Comparison of ENCODE assay signal across 9 cellular contexts in the genomic region with DNA sequence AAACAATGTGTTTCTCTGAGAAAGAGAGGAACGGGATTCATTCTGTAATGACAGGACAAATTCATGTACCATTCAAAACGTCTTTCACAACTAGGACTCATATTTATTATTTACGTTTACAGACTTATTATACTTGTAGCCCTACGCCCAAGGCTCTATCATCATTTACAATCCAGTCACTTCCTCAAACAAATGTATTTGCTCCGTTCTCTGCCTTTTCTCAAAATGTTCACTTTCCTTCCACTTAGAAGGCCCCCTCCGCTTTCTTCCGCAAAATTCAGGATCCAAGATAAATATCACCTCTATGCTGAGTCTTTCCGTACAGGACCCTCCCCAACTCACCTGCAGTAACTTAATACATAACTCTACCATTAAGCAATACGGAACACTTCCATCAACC. TPM values are rescaled to one million over a fixed set of nuclear protein-coding genes. Genes with fewer than 3 reads are reported as not detected.
DNase-seq lines count a peak whose midpoint lies in the region; ATAC-seq, FAIRE-seq and TF ChIP-seq lines count a peak whose summit lies in the region.
"Had no signal": no experiment of that assay in that cellular context is flagged by ENCODE, and none has a peak within 500 bp of the region (broad histone marks: within the 10 kb centered on the region; RNA-seq: fewer than 3 reads in every experiment).

No MANE protein-coding gene starts in this region.

- no peak for TF ChIP-seq POLR2A in GM12878 (IDR thresholded peaks at IDR 0.05; ENCODE audit: low read depth, low read length)

- TF ChIP-seq CTCF in right atrium auricular region (IDR thresholded peaks at IDR 0.05) (no peak), GM12878 (IDR thresholded peaks at IDR 0.05 in 2 of 3, conservative IDR thresholded peaks at IDR 0.05 in 1 of 3; ENCODE audit: control insufficient read depth in 2 of 3, extremely low read depth in 1 of 3, insufficient read depth in 1 of 3, low read depth in 3 of 3, low read length in 3 of 3) (no peak), lung (IDR thresholded peaks at IDR 0.05; ENCODE audit: control extremely low read depth, extremely low read depth) (no peak)

- in situ Hi-C loops in GM12878 (cut with MboI): no loop called here

- peak overlapping the region; percentile 51 for H3K4me2 ChIP-seq in GM12878 (ENCODE audit: control insufficient read depth, insufficient read depth)

- DNase-seq in right atrium auricular region (ENCODE audit: low spot score) (no peak), Right ventricle myocardium inferior (ENCODE audit: missing footprints) (no peak), GM12878 (ENCODE audit: low read depth, low spot score) (no peak), lung (ENCODE audit: low spot score) (no peak), foreskin melanocyte (no peak), NCI-H1105 treated with DMSO at 0.1 percent for 48 hours (lab: John Stamatoyannopoulos, UW) (no peak), cerebellum (ENCODE audit: low spot score) (no peak)
- DNase-seq: activated T-cell treated with anti-CD3 and anti-CD28 coated beads, Interleukin-2, amount 50 U/mL, for 1 hour had no signal

- peaks cover 11% of the 10 kb centered on the region for H3K36me3 ChIP-seq in right atrium auricular region
- H3K36me3 ChIP-seq in GM12878 (ENCODE audit: control insufficient read depth in 2 of 2, insufficient read depth in 2 of 2, low read length in 1 of 2): peaks cover 0 to 8% of the 10 kb centered on the region in 2 experiments; a peak in 1 of 4 replicates
- peaks cover 4 to 9% of the 10 kb centered on the region in 2 donors for H3K36me3 ChIP-seq in lung (ENCODE audit: control insufficient read depth in 2 of 2, insufficient read depth in 2 of 2, low read length in 2 of 2)

- H3K27ac ChIP-seq in right atrium auricular region (peak overlapping the region; percentile 93), GM12878 (ENCODE audit: control insufficient read depth, insufficient read depth) (peak overlapping the region; percentile 93), lung (ENCODE audit: low read depth in 1 of 2, low read length in 1 of 2) (peak overlapping the region; percentile 81 to 93)

- no peak for TF ChIP-seq EP300 in GM12878 (IDR thresholded peaks at IDR 0.05; ENCODE audit: borderline replicate concordance in 1 of 2, control insufficient read depth in 1 of 2, low read depth in 2 of 2, low read length in 2 of 2)

- peak overlapping the region; percentile 98 for H3K9ac ChIP-seq in GM12878 (ENCODE audit: control insufficient read depth, insufficient read depth, low read length)

- 2% methylated on average over 9 of the region's 9 CpGs for WGBS in GM12878 (ENCODE audit: insufficient coverage, insufficient replicate concordance, low lambda C conversion rate, missing lambda C conversion rate)
- WGBS in lung, 2 donors: 1 to 2% methylated on average over 9 of the region's 9 CpGs

- intact Hi-C loops in Right ventricle myocardium inferior (cut with DNase I): no loop called here
- intact Hi-C loops in GM12878 (cut with micrococcal nuclease; ENCODE audit: unreplicated experiment): loop anchor here (10.0 kb wide), 1 partner anchor 209 kb away; the partner anchor contains the start of genes CCPG1 and PIERCE2

- H3K4me1 ChIP-seq in right atrium auricular region (peaks cover 0 to 35% of the 10 kb centered on the region in 2 donors), GM12878 (ENCODE audit: control insufficient read depth, insufficient read depth, low read length) (peaks cover 2% of the 10 kb centered on the region; the same call in 1 of the 2 replicates), lung (ENCODE audit: control insufficient read depth in 2 of 2, insufficient read depth in 2 of 2, low read length in 2 of 2) (peaks cover 2 to 15% of the 10 kb centered on the region in 2 donors)

- H4K20me1 ChIP-seq in GM12878 (ENCODE audit: control insufficient read depth, insufficient read depth): no peaks in the 10 kb centered on the region

- H3K9me3 ChIP-seq in right atrium auricular region (no peaks in the 10 kb centered on the region), GM12878 (replicated peaks; ENCODE audit: control insufficient read depth, insufficient read depth, low read length) (no peaks in the 10 kb centered on the region; the same call in 2 of the 3 replicates), lung (ENCODE audit: control insufficient read depth in 2 of 2, insufficient read depth in 1 of 2, low read length in 1 of 2) (no peaks in the 10 kb centered on the region)

- POLR2A ChIA-PET in GM12878 (lab: Charles Lee): interaction anchor here (0.9 kb wide), 1 partner anchor 21 kb away, joined by 5 read pairs; no protein-coding TSS in a partner anchor

- no peak for FAIRE-seq in GM12878 (lab: Jason Lieb, UNC)

- H3K79me2 ChIP-seq in GM12878 (ENCODE audit: control insufficient read depth, insufficient read depth, low read length): peaks cover 53% of the 10 kb centered on the region

- no peak overlapping the region for H2AFZ ChIP-seq in GM12878 (ENCODE audit: control insufficient read depth, low read depth, low read length)

- ATAC-seq in Right ventricle myocardium inferior (no peak), GM12878 (no peak), lung (ENCODE audit: insufficient read depth, low FRiP score) (no peak), GM21825 (IDR thresholded peaks at IDR 0.05; ENCODE audit: unreplicated experiment) (no peak)

- SMC1A ChIA-PET in GM12878 (lab: Charles Lee; ENCODE audit: uncharacterized antibody, unreplicated experiment): interaction anchor here (1.4 to 2.4 kb wide), 3 partner anchors 12 to 1233 kb away, joined by 4 to 8 read pairs (median 7); no protein-coding TSS in a partner anchor

- BruUV-seq in GM12878 (replicated peaks; lab: Mats Ljungman, UMichigan): no TSS peak

- RAD21 ChIA-PET in GM12878 (lab: Charles Lee; ENCODE audit: unreplicated experiment): interaction anchor here (1.1 kb wide), 1 partner anchor 1229 kb away, joined by 3 read pairs; no protein-coding TSS in a partner anchor

- H3K27me3 ChIP-seq in right atrium auricular region (no peaks in the 10 kb centered on the region), GM12878 (replicated peaks in 1 of 2; ENCODE audit: control insufficient read depth in 2 of 2, insufficient read depth in 2 of 2, low read length in 1 of 2) (no peaks in the 10 kb centered on the region), lung (ENCODE audit: control insufficient read depth, insufficient read depth) (no peaks in the 10 kb centered on the region)

- CTCF ChIA-PET in GM12878 (lab: Yijun Ruan, JAX): interaction anchor here (2.0 to 2.6 kb wide), 2 partner anchors 244 to 1233 kb away, joined by 7 to 12 read pairs; no protein-coding TSS in a partner anchor

- H3K4me3 ChIP-seq in right atrium auricular region (peak overlapping the region; percentile 71 to 75), GM12878 (peak overlapping the region; percentile 99), lung (peak overlapping the region; percentile 81)

- no peak for TF ChIP-seq RAD21 in GM12878 (IDR thresholded peaks at IDR 0.05; ENCODE audit: insufficient read depth, low read depth, low read length)

TF ChIP-seq in GM12878, 131 proteins besides CTCF, POLR2A, EP300 and RAD21:
- TF ChIP-seq CHD1 (IDR thresholded peaks at IDR 0.05; ENCODE audit: low read depth, low read length) (0 out of 2 replicates have a peak, but pooled peaks have one; percentile 81), SPI1 (IDR thresholded peaks at IDR 0.05; ENCODE audit: borderline replicate concordance, insufficient read depth, low read depth, low read length) (peak; percentile 42; the same call in 1 of the 2 replicates), ZSCAN29 (IDR thresholded peaks at IDR 0.05) (no peak), YBX1 (IDR thresholded peaks at IDR 0.05) (no peak), WRNIP1 (IDR thresholded peaks at IDR 0.05; ENCODE audit: borderline replicate concordance, low read depth, low read length) (0 out of 2 replicates have a peak, but pooled peaks have one; percentile 30)

RNA-seq across cellular contexts. Expression of gene RSL24D1, which starts 0.7 kb away (rescaled TPM):
- total RNA-seq in right atrium auricular region (10 to 100 TPM; 42.6 to 48.2 TPM), Right ventricle myocardium inferior (41.0 TPM), GM12878 (2014; rRNA removed) (94.9 and 127 TPM in 2 replicates), GM12878 (2014; rRNA removed; fragmentation: Illumina TruSeq; extraction: Trizol) (133 and 134 TPM in 2 replicates), GM12878 (2021) (97.4 and 101 TPM in 2 replicates), lung (100 to 1,000 TPM in 1 of 2 donors, 10 to 100 TPM in 1; 47.6 to 102 TPM), cerebellum (54.8 TPM)
- total RNA-seq in GM12878 (2013; cell fraction: nucleolus; rRNA removed): 43.7 and 44.6 TPM in 2 replicates
- polyA plus RNA-seq in GM12878 (2011; ENCODE audit: low read depth): 54.2 TPM
- polyA plus RNA-seq in GM12878 (2011; rRNA removed) (146 and 264 TPM in 2 replicates), GM12878 (2014; fragmentation: Illumina TruSeq; extraction: Trizol) (107 and 131 TPM in 2 replicates), GM12878 (2014; fragmentation: Nextera tagmentation; extraction: Ambion mirVana) (100 to 1,000 TPM; 198 to 249 TPM), GM12878 (2014; rRNA removed) (81.4 and 95.0 TPM in 2 replicates), GM12878 (2016; fragmentation: Nextera tagmentation; extraction: Ambion mirVana) (100 to 1,000 TPM; 115 to 126 TPM), lung (10 to 100 TPM; 45.9 to 80.3 TPM)
- 29.2 and 33.1 TPM in 2 replicates for polyA plus RNA-seq in GM12878 (2011; cell fraction: cytosol; rRNA removed)
- polyA plus RNA-seq in GM12878 (2011; cell fraction: nucleus; rRNA removed): 27.3 and 34.9 TPM in 2 replicates
- 124 and 129 TPM in 2 replicates for polyA plus RNA-seq in GM12878 (2012)
- 22.1 and 37.0 TPM in 2 replicates for polyA minus RNA-seq in GM12878 (2011; rRNA and poly(A)+ RNA removed)
- polyA minus RNA-seq in GM12878 (2011; cell fraction: cytosol; rRNA and poly(A)+ RNA removed): 14.4 and 21.5 TPM in 2 replicates
- polyA minus RNA-seq in GM12878 (2011; cell fraction: nucleus; rRNA and poly(A)+ RNA removed): 29.5 and 40.5 TPM in 2 replicates
